Comparison of ENCODE assay signal across 1 cellular context in genomic region chr1:203089001-203089650, GRCh38.
TF ChIP-seq lines count a peak whose summit lies in the region.

No MANE protein-coding gene starts in this region.

TF ChIP-seq in HepG2, 621 proteins besides CTCF, POLR2A, EP300 and RAD21:
- TF ChIP-seq TEAD3 (CRISPR knock-in tag; optimal IDR thresholded peaks at IDR 0.05; ENCODE audit: borderline replicate concordance) (no peak), ATF7 (IDR thresholded peaks at IDR 0.05) (peak; percentile 32; the same call in 1 of the 2 replicates), ATF7 (CRISPR knock-in tag; IDR thresholded peaks at IDR 0.05) (no peak), HNF1A (IDR thresholded peaks at IDR 0.05; ENCODE audit: low read depth) (no peak), HNF1A (CRISPR knock-in tag; IDR thresholded peaks at IDR 0.05; ENCODE audit: borderline replicate concordance) (no peak), MIER3 (CRISPR knock-in tag; IDR thresholded peaks at IDR 0.05; ENCODE audit: borderline replicate concordance) (no peak), ZNF83 (CRISPR knock-in tag; IDR thresholded peaks at IDR 0.05; ENCODE audit: borderline replicate concordance) (no peak)
